ENCODE assay signal across 8 cellular contexts in the genomic region with DNA sequence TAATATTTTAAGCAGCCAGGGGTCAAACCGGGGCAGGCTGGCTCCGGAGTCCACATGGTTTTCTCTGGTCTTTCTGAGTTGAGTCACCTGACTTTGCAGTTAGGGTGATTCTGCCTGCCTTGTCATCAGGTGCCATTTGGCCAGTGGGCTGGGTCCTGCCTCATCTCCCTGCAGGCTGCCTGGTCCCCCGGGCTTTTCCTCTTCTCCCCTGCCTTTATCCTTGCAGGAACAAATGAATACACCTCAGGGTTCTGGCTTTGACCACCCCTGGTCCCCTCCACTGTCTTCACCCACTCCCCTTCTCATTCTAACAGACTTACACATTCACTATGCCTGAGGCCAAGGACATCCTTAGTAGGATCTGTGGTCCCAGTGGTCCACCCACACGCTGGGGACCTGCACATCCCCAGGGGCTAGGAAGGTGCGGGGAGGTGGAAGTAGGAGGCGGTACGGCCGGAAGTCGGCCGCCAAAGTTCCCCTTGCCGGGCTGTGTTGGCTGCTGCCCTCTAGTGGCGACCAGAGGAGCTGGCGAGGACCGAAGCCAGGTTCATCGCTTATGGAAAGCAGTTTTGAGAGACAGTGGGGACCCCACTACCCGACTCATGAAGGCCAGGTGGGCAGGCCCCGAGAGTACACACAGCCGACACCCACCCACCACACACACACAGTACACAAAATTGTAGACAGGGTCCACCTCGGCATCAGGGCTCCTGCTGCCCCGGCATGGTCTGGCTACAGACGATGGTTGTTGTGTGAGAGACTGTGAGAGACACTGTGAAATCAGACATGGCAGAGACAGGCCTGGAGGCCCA. TPM values are rescaled to one million over a fixed set of nuclear protein-coding genes. Genes with fewer than 3 reads are reported as not detected.
DNase-seq lines count a peak whose midpoint lies in the region; ATAC-seq and TF ChIP-seq lines count a peak whose summit lies in the region.

No MANE protein-coding gene starts in this region.

- peak in 9 of 14 donors; percentile 12 to 58 (median 40) for DNase-seq in C1 segment of cervical spinal cord (lab: John Stamatoyannopoulos, UW)
- DNase-seq in GM19238 (ENCODE audit: insufficient read length, low spot score) = peak; percentile 78
- DNase-seq in NCI-H69 (lab: John Stamatoyannopoulos, UW) = peak; percentile 70
- DNase-seq in activated CD4-positive, alpha-beta memory T cell treated with anti-CD3 and anti-CD28 coated beads for 36 hours = peak; percentile 89
- DNase-seq in effector CD8-positive, alpha-beta T cell (lab: John Stamatoyannopoulos, UW) = peak; percentile 65
- DNase-seq in mucosa of descending colon = peak; percentile 80 to 84 (median 83)
- DNase-seq in stimulated activated CD8-positive, alpha-beta memory T cell treated with anti-CD3 and anti-CD28 coated beads, Interleukin-2, amount 100 ng/mL, for 48 hours (ENCODE audit: low read depth in 2 of 2) = peak; percentile 67 to 71

- H3K4me1 Mint-ChIP-seq in activated CD4-positive, alpha-beta memory T cell treated with anti-CD3 and anti-CD28 coated beads for 36 hours (ENCODE audit: low read depth) = peaks cover 7% of the 10 kb centered on the region

- peak overlapping the region; percentile 72 for H3K4me3 Mint-ChIP-seq in activated CD4-positive, alpha-beta memory T cell treated with anti-CD3 and anti-CD28 coated beads for 36 hours

- POLR2A ChIA-PET in activated CD4-positive, alpha-beta memory T cell treated with anti-CD3 and anti-CD28 coated beads for 36 hours (lab: Charles Lee) = no interaction called here

- peak; percentile 91 for TF ChIP-seq CTCF in mucosa of descending colon (IDR thresholded peaks at IDR 0.05)

- H3K4me3 ChIP-seq in mucosa of descending colon = no peak overlapping the region

- no peaks in the 10 kb centered on the region for H3K9me3 Mint-ChIP-seq in activated CD4-positive, alpha-beta memory T cell treated with anti-CD3 and anti-CD28 coated beads for 36 hours

- intact Hi-C loops in activated CD4-positive, alpha-beta memory T cell treated with anti-CD3 and anti-CD28 coated beads for 36 hours (cut with micrococcal nuclease) = loop anchor here (1.0 kb wide), 2 partner anchors 16 to 36 kb away; no protein-coding TSS in a partner anchor
- intact Hi-C loops in mucosa of descending colon (cut with DNase I, micrococcal nuclease) = no loop called here

- H3K27me3 Mint-ChIP-seq in activated CD4-positive, alpha-beta memory T cell treated with anti-CD3 and anti-CD28 coated beads for 36 hours = peaks cover 2% of the 10 kb centered on the region

- H3K4me1 ChIP-seq in mucosa of descending colon (ENCODE audit: low read depth) = no peaks in the 10 kb centered on the region

- H3K9me3 ChIP-seq in mucosa of descending colon = no peaks in the 10 kb centered on the region

- CTCF ChIA-PET in activated CD4-positive, alpha-beta memory T cell treated with anti-CD3 and anti-CD28 coated beads for 36 hours (lab: Charles Lee) = interaction anchor here (0.6 to 5.2 kb wide), 27 partner anchors 8 to 512 kb away, joined by 3 to 64 read pairs (median 4); partner anchors contain the start of genes ANKRD53 and NAGK

- H3K27ac Mint-ChIP-seq in activated CD4-positive, alpha-beta memory T cell treated with anti-CD3 and anti-CD28 coated beads for 36 hours = peak overlapping the region; percentile 74

- peak; percentile 95 for ATAC-seq in HG03354 (IDR thresholded peaks at IDR 0.05; ENCODE audit: poor library complexity, severe bottlenecking, unreplicated experiment)
- ATAC-seq in mucosa of descending colon = peak; percentile 97

- H3K36me3 ChIP-seq in mucosa of descending colon (ENCODE audit: low read depth) = no peaks in the 10 kb centered on the region

- H3K36me3 Mint-ChIP-seq in activated CD4-positive, alpha-beta memory T cell treated with anti-CD3 and anti-CD28 coated beads for 36 hours = no peaks in the 10 kb centered on the region

RNA-seq across cellular contexts. Expression of gene TEX261, which starts 6.3 kb away (rescaled TPM):
- total RNA-seq in activated CD4-positive, alpha-beta memory T cell treated with anti-CD3 and anti-CD28 coated beads for 36 hours = 10 to 100 TPM; 29.0 to 29.9 TPM
- total RNA-seq in mucosa of descending colon = 10 to 100 TPM; 51.0 to 63.0 (median 51.4) TPM

RNA-seq across cellular contexts. Expression of gene ANKRD53, which starts 22.6 kb away (rescaled TPM):
- not detected for total RNA-seq in activated CD4-positive, alpha-beta memory T cell treated with anti-CD3 and anti-CD28 coated beads for 36 hours
- 1 to 10 TPM in 1 of 3 donors, under 1 TPM in 2; 0.23 to 1.8 (median 0.75) TPM for total RNA-seq in mucosa of descending colon
